ENCODE assay signal across 16 cellular contexts in the genomic region with DNA sequence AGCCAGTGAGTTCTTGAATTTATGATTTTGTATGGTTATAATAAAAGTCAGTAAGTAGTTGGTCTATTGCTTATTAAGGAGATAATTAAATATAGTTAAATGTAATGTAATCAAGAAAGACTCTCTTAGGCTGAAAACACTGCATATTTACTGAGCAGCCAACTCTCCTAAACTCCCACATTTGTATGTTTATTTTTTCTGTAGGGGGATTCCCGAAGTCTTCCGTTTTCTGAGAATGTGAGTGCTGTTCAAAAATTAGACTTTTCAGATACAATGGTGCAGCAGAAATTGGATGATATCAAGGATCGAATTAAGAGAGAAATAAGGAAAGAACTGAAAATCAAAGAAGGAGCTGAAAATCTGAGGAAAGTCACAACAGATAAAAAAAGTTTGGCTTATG.
"Had no signal": no experiment of that assay in that cellular context is flagged by ENCODE, and none has a peak within 500 bp of the region (broad histone marks: within the 10 kb centered on the region; RNA-seq: fewer than 3 reads in every experiment).

No MANE protein-coding gene starts in this region.

- H3K27me3 ChIP-seq: heart left ventricle, right atrium auricular region, transverse colon had no signal

- FAIRE-seq: bronchial epithelial cell had no signal

- H3K36me3 ChIP-seq: right atrium auricular region had no signal

- H3K27ac ChIP-seq: heart left ventricle, lower lobe of right lung, right atrium auricular region, transverse colon had no signal

- H3K4me3 ChIP-seq: heart left ventricle, lower lobe of right lung, right atrium auricular region, transverse colon had no signal

- H3K27ac Mint-ChIP-seq: progenitor cell of endocrine pancreas had no signal

- DNase-seq: activated CD4-positive, CD25-positive, alpha-beta regulatory T cell treated with anti-CD3 and anti-CD28 coated beads, Interleukin-2, amount 50 U/mL, for 72 hours; activated naive CD4-positive, alpha-beta T cell; activated T-cell treated with anti-CD3 and anti-CD28 coated beads for 4 hours; aorta; heart left ventricle; immature natural killer cell; left cardiac atrium; lower lobe of right lung; stimulated activated naive CD8-positive, alpha-beta T cell treated with anti-CD3 and anti-CD28 coated beads, Interleukin-15, Interleukin-2, amounts not matched to agents 100 U/mL and 50 U/mL, for 24 hours; T-helper 1 cell; T1000; transverse colon had no signal

- H3K27me3 Mint-ChIP-seq: progenitor cell of endocrine pancreas had no signal

- H3K4me1 ChIP-seq: lower lobe of right lung, transverse colon had no signal

- ATAC-seq: esophagus mucosa; heart left ventricle; lower lobe of right lung; stimulated activated naive CD8-positive, alpha-beta T cell treated with anti-CD3 and anti-CD28 coated beads, Interleukin-15, Interleukin-2, amounts not matched to agents 100 U/mL and 50 U/mL, for 24 hours had no signal

- H3K4me3 Mint-ChIP-seq: immature natural killer cell had no signal
